In genomic region chr19:13016245-13016627, GRCh38 we compare ENCODE assay signal across 16 cellular contexts. TPM values are rescaled to one million over a fixed set of nuclear protein-coding genes. Genes with fewer than 3 reads are reported as not detected.
A peak's percentile ranks its signal among the peaks of the same experiment; 100 is the strongest.
DNase-seq lines count a peak whose midpoint lies in the region; ATAC-seq and TF ChIP-seq lines count a peak whose summit lies in the region.
"Had no signal": no experiment of that assay in that cellular context is flagged by ENCODE, and none has a peak within 500 bp of the region (broad histone marks: within the 10 kb centered on the region; RNA-seq: fewer than 3 reads in every experiment).

No MANE protein-coding gene starts in this region.

- H2AK5ac ChIP-seq in mesenchymal stem cell (ENCODE audit: low read length, severe bottlenecking), result no peak overlapping the region

- CTCF ChIA-PET in HEK293 (lab: Yijun Ruan, JAX), result interaction anchor here (0.6 to 6.6 kb wide), 7 partner anchors 15 to 416 kb away, joined by 3 to 40 read pairs (median 3); no protein-coding TSS in a partner anchor

- H3K9me3 ChIP-seq in HEK293 (ENCODE audit: control insufficient read depth, insufficient read depth, low read depth, low read length), result no peaks in the 10 kb centered on the region
- no peaks in the 10 kb centered on the region for H3K9me3 ChIP-seq in mesenchymal stem cell (ENCODE audit: control insufficient read depth, low read length)
- no peaks in the 10 kb centered on the region for H3K9me3 ChIP-seq in thoracic aorta
- H3K9me3 ChIP-seq: BE2C, spleen had no signal

- no peak overlapping the region for H2AFZ ChIP-seq in mesenchymal stem cell (ENCODE audit: low read depth, low read length)

- H3K9me3 Mint-ChIP-seq in brain, result peaks cover 0 to 12% (median 4%) of the 10 kb centered on the region in 5 experiments
- H3K9me3 Mint-ChIP-seq: central memory CD8-positive, alpha-beta T cell; neural crest cell had no signal

- H3K9ac ChIP-seq in mesenchymal stem cell (ENCODE audit: low read length), result peak overlapping the region; percentile 99

- H3K4me3 ChIP-seq in HEK293 (ENCODE audit: low read depth, low read length) (no peak overlapping the region), mesenchymal stem cell (ENCODE audit: insufficient read depth in 1 of 2, low read depth in 1 of 2, low read length in 2 of 2) (peak overlapping the region in 1 of 2 experiments; percentile 74), thoracic aorta (peak overlapping the region; percentile 69)
- H3K4me3 ChIP-seq: spleen had no signal

- H3K27me3 ChIP-seq in mesenchymal stem cell (ENCODE audit: control insufficient read depth in 1 of 2, insufficient read depth in 1 of 2, low read length in 2 of 2) (peaks cover 0 to 91% of the 10 kb centered on the region in 2 experiments), thoracic aorta (replicated peaks; ENCODE audit: insufficient read depth) (no peaks in the 10 kb centered on the region)
- H3K27me3 ChIP-seq: BE2C had no signal

- H3K23ac ChIP-seq in mesenchymal stem cell (ENCODE audit: low read length in 2 of 2), result no peak overlapping the region

- H3K4me3 Mint-ChIP-seq in brain, result peak overlapping the region; percentile 18 to 83 (median 74)
- H3K4me3 Mint-ChIP-seq: central memory CD8-positive, alpha-beta T cell; neural crest cell had no signal

- no peak overlapping the region for H4K8ac ChIP-seq in mesenchymal stem cell (ENCODE audit: low read length)

- H2BK15ac ChIP-seq in mesenchymal stem cell (ENCODE audit: low read depth, poor library complexity, severe bottlenecking), result no peak overlapping the region

- POLR2A ChIA-PET in HEK293 (lab: Yijun Ruan, JAX), result no interaction called here

- no peak overlapping the region for H4K91ac ChIP-seq in mesenchymal stem cell (ENCODE audit: low read length)

- no peak for DNase-seq in mesenchymal stem cell
- no peak for DNase-seq in thoracic aorta (ENCODE audit: low spot score)
- DNase-seq in HuH-7.5 (ENCODE audit: low spot score), result no peak
- no peak for DNase-seq in NCI-H1417 treated with DMSO at 0.1 percent for 48 hours (lab: John Stamatoyannopoulos, UW)
- DNase-seq in cerebellar cortex (ENCODE audit: low spot score), result no peak
- no peak for DNase-seq in glomerular visceral epithelial cell (ENCODE audit: extremely low spot score)
- DNase-seq: activated CD8-positive, alpha-beta memory T cell treated with anti-CD3 and anti-CD28 coated beads for 24 hours; BE2C; NCI-H1048; NK-92 treated with Interleukin-12 subunit alpha and Interleukin-12 subunit beta, amount 100 ng/mL, for 24 hours; spleen had no signal

- no peak overlapping the region for H3K18ac ChIP-seq in mesenchymal stem cell (ENCODE audit: low read depth in 1 of 2, low read length in 2 of 2)

- H3K36me3 ChIP-seq in HEK293 (ENCODE audit: control insufficient read depth in 2 of 2, insufficient read depth in 1 of 2, low read length in 2 of 2) (no peaks in the 10 kb centered on the region), mesenchymal stem cell (ENCODE audit: control insufficient read depth in 1 of 2, insufficient read depth in 2 of 2, low read depth in 1 of 2, low read length in 2 of 2) (no peaks in the 10 kb centered on the region), thoracic aorta (no peaks in the 10 kb centered on the region)
- H3K36me3 ChIP-seq: BE2C, spleen had no signal

- WGBS in mesenchymal stem cell, result 11% methylated on average over 4 of the region's 7 CpGs

- H3K27ac ChIP-seq in HEK293 (ENCODE audit: extremely low read depth, low read depth, low read length) (no peak overlapping the region), mesenchymal stem cell (ENCODE audit: low read length, poor library complexity, severe bottlenecking) (no peak overlapping the region), thoracic aorta (peak overlapping the region; percentile 98 to 99)

- no peak overlapping the region for H2BK12ac ChIP-seq in mesenchymal stem cell (ENCODE audit: low read length in 2 of 2)

- H3K4ac ChIP-seq in mesenchymal stem cell (ENCODE audit: low read depth in 1 of 2, low read length in 2 of 2), result no peak overlapping the region

- H3K79me1 ChIP-seq in mesenchymal stem cell (replicated peaks; ENCODE audit: low read length, poor library complexity, severe bottlenecking), result peaks cover 2% of the 10 kb centered on the region

- peaks cover 81% of the 10 kb centered on the region for H3K4me1 Mint-ChIP-seq in brain

- H3K4me1 ChIP-seq in HEK293 (ENCODE audit: control insufficient read depth, insufficient read depth, low read length) (peaks cover 9% of the 10 kb centered on the region), mesenchymal stem cell (ENCODE audit: control insufficient read depth, insufficient read depth, low read depth, low read length) (peaks cover 30% of the 10 kb centered on the region), thoracic aorta (ENCODE audit: control insufficient read depth in 1 of 2, low read depth in 2 of 2) (peaks cover 63 to 95% of the 10 kb centered on the region in 2 donors)

- H3K27me3 Mint-ChIP-seq in brain, result peaks cover 100% of the 10 kb centered on the region

- H3K14ac ChIP-seq in mesenchymal stem cell (ENCODE audit: low read length in 2 of 2), result no peak overlapping the region

- no peak overlapping the region for H2BK5ac ChIP-seq in mesenchymal stem cell (ENCODE audit: low read depth, low read length, poor library complexity, severe bottlenecking)

- no peak overlapping the region for H2BK120ac ChIP-seq in mesenchymal stem cell (ENCODE audit: low read depth, low read length)

- peak overlapping the region in 4 of 5 experiments; percentile 32 to 98 (median 97) for H3K27ac Mint-ChIP-seq in brain

- ATAC-seq in thoracic aorta (ENCODE audit: insufficient number of reproducible peaks, low FRiP score, low read depth), result no peak

- H3K36me3 Mint-ChIP-seq in brain, result no peaks in the 10 kb centered on the region

- no peak overlapping the region for H3K4me2 ChIP-seq in mesenchymal stem cell (ENCODE audit: low read length, poor library complexity, severe bottlenecking)

- TF ChIP-seq CTCF in HEK293 (tag by site-specific recombination; IDR thresholded peaks at IDR 0.05) (no peak), brain (conservative IDR thresholded peaks at IDR 0.05) (no peak), thoracic aorta (IDR thresholded peaks at IDR 0.05) (no peak)

TF ChIP-seq in HEK293, 187 proteins besides CTCF, POLR2A, EP300 and RAD21:
- peak; percentile 80 for TF ChIP-seq PRDM4 (tag by site-specific recombination; IDR thresholded peaks at IDR 0.05)
- peak; percentile 72 for TF ChIP-seq ZFHX2 (tag by site-specific recombination; conservative IDR thresholded peaks at IDR 0.05)
- TF ChIP-seq EGR2 (tag by site-specific recombination; IDR thresholded peaks at IDR 0.05; ENCODE audit: low read depth), result peak; percentile 62
- no peak for TF ChIP-seq ZNF701 (tag by site-specific recombination; IDR thresholded peaks at IDR 0.05)

RNA-seq across cellular contexts. Expression of gene NFIX, which starts 21.0 kb away (rescaled TPM):
- polyA plus RNA-seq in brain (ENCODE audit: insufficient read depth, low read depth, low replicate concordance), result 239 TPM
- 4.6 TPM for polyA plus RNA-seq in mesenchymal stem cell (2013, experiment 1 of 2)
- 4.6 TPM for polyA plus RNA-seq in mesenchymal stem cell (2013, experiment 2 of 2)
- 100 to 1,000 TPM; 126 to 145 TPM for total RNA-seq in thoracic aorta

RNA-seq across cellular contexts. Expression of gene DAND5, which starts 46.9 kb away (rescaled TPM):
- polyA plus RNA-seq in brain (ENCODE audit: insufficient read depth, low read depth, low replicate concordance), result 0.56 TPM
- polyA plus RNA-seq in mesenchymal stem cell (2013, experiment 1 of 2), result 0.01 TPM
- not detected for polyA plus RNA-seq in mesenchymal stem cell (2013, experiment 2 of 2)
- total RNA-seq in thoracic aorta, result not detected
- total RNA-seq: neural crest cell, spleen, subcutaneous adipose tissue had no signal
- polyA plus RNA-seq: spleen had no signal

RNA-seq across cellular contexts. Expression of gene GADD45GIP1, which starts 59.2 kb away (rescaled TPM):
- polyA plus RNA-seq in brain (ENCODE audit: insufficient read depth, low read depth, low replicate concordance), result 73.8 TPM
- polyA plus RNA-seq in mesenchymal stem cell (2013, experiment 1 of 2), result 47.1 TPM
- 47.3 TPM for polyA plus RNA-seq in mesenchymal stem cell (2013, experiment 2 of 2)
- 10 to 100 TPM; 30.2 to 42.8 TPM for total RNA-seq in thoracic aorta

Comparison
In these comparisons a context has a peak if more than half of its experiments do, and no peak if none do; other contexts are left out.
1. H3K27ac ChIP-seq: peak in thoracic aorta (2 of 2); none in HEK293 (single experiment) and mesenchymal stem cell (single experiment).